In the genomic region with DNA sequence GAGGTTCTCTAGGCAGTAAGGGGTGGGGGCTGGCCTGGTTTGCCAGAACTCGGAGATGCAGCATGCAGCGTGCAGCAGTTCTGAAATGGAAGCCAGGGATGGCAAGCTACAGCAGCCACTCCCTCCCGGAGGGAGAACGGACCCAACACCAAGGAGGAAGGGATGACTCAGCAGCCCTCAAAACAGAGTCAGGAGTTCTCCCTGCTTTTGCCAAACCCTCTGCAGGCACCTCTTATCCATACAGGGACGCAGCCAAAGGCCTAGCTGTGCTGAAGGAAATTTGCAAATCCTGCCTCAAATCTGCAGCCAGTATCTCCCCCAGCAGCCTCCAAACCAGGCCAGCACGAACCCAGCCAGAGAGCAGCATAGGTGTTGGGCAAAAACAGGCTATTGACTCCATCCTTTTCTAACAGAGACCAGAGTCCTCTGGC, we compare ENCODE assay signal across 9 cellular contexts. TPM values are rescaled to one million over a fixed set of nuclear protein-coding genes. Genes with fewer than 3 reads are reported as not detected.
DNase-seq lines count a peak whose midpoint lies in the region; ATAC-seq, FAIRE-seq and TF ChIP-seq lines count a peak whose summit lies in the region.
"Had no signal": no experiment of that assay in that cellular context is flagged by ENCODE, and none has a peak within 500 bp of the region (broad histone marks: within the 10 kb centered on the region; RNA-seq: fewer than 3 reads in every experiment).

No MANE protein-coding gene starts in this region.

- peaks cover 33% of the 10 kb centered on the region for H3K4me1 Mint-ChIP-seq in nephron progenitor cell

- H3K9me3 ChIP-seq in endothelial cell of umbilical vein (replicated peaks; ENCODE audit: control insufficient read depth, insufficient read depth, low read length) (no peaks in the 10 kb centered on the region), uterus (no peaks in the 10 kb centered on the region)
- H3K9me3 ChIP-seq: HAP-1 had no signal

- no peak overlapping the region for H3K18ac ChIP-seq in mesendoderm (ENCODE audit: low read length)

- ATAC-seq in HG03025 (IDR thresholded peaks at IDR 0.05; ENCODE audit: low FRiP score, unreplicated experiment) = no peak

- no peak overlapping the region for H2BK120ac ChIP-seq in mesendoderm (ENCODE audit: low read depth, low read length)

- no peaks in the 10 kb centered on the region for H3K79me2 ChIP-seq in endothelial cell of umbilical vein (ENCODE audit: control insufficient read depth, insufficient read depth, low read length)
- H3K79me2 ChIP-seq in mesendoderm (ENCODE audit: control insufficient read depth, insufficient read depth, low read length) = no peaks in the 10 kb centered on the region

- H3K4me1 ChIP-seq in endothelial cell of umbilical vein (ENCODE audit: control insufficient read depth, extremely low read depth, insufficient read depth, low read length) = peaks cover 36% of the 10 kb centered on the region
- H3K4me1 ChIP-seq in mesendoderm (ENCODE audit: control insufficient read depth, low read depth, low read length) = no peaks in the 10 kb centered on the region
- peaks cover 5 to 6% of the 10 kb centered on the region in 2 donors for H3K4me1 ChIP-seq in uterus
- H3K4me1 ChIP-seq: HAP-1 had no signal

- H3K23ac ChIP-seq in mesendoderm (ENCODE audit: low read length) = no peak overlapping the region

- H3K27ac Mint-ChIP-seq in nephron progenitor cell = no peak overlapping the region

- peaks cover 10% of the 10 kb centered on the region for H3K27me3 Mint-ChIP-seq in nephron progenitor cell (ENCODE audit: low read depth, poor library complexity)

- H4K8ac ChIP-seq in mesendoderm (ENCODE audit: low read depth, low read length) = no peak overlapping the region

- H3K9ac ChIP-seq in endothelial cell of umbilical vein (replicated peaks; ENCODE audit: extremely low read depth, insufficient read depth, low read length) (no peak overlapping the region), mesendoderm (ENCODE audit: low read length) (no peak overlapping the region)

- peak; percentile 14 for DNase-seq in NB4 (ENCODE audit: low read depth)
- peak; percentile 51 for DNase-seq in endothelial cell of umbilical vein (ENCODE audit: low read depth, low spot score)
- DNase-seq in mesendoderm = peak; percentile 65
- DNase-seq in uterus = peak; percentile 80 to 87
- DNase-seq in nephron progenitor cell = no peak
- DNase-seq in SKM-1 treated with dmso at 0.1 percent for 144 hours (lab: John Stamatoyannopoulos, UW; ENCODE audit: unreplicated experiment) = no peak

- H3K4me3 ChIP-seq in NB4 (ENCODE audit: low read depth, low read length) (no peak overlapping the region), endothelial cell of umbilical vein (replicated peaks in 1 of 3; ENCODE audit: insufficient read depth in 1 of 3, low read depth in 1 of 3, low read length in 3 of 3) (no peak overlapping the region), mesendoderm (ENCODE audit: low read length) (no peak overlapping the region), uterus (no peak overlapping the region)
- H3K4me3 ChIP-seq: HAP-1 had no signal

- H3K4me2 ChIP-seq in endothelial cell of umbilical vein (ENCODE audit: insufficient read depth, low read length) (no peak overlapping the region), mesendoderm (ENCODE audit: low read length) (no peak overlapping the region)

- no CpG with 5 or more reads among the region's 6 CpGs for WGBS in mesendoderm (ENCODE audit: extremely low coverage, insufficient coverage, low lambda C conversion rate)

- H3K4ac ChIP-seq in mesendoderm (ENCODE audit: low read depth, low read length) = no peak overlapping the region

- CTCF ChIA-PET in endothelial cell of umbilical vein (lab: Charles Lee) = interaction anchor here (0.6 to 1.2 kb wide), 3 partner anchors 9 to 168 kb away, joined by 3 read pairs; no protein-coding TSS in a partner anchor

- no peaks in the 10 kb centered on the region for H3K9me3 Mint-ChIP-seq in nephron progenitor cell

- dilution Hi-C loops in endothelial cell of umbilical vein (cut with MboI; ENCODE audit: extremely low pct_ligation_motif_present, low sequenced_read_pairs) = no loop called here

- no peak overlapping the region for H2AK5ac ChIP-seq in mesendoderm (ENCODE audit: low read length)

- H3K79me1 ChIP-seq in mesendoderm (ENCODE audit: low read length) = no peaks in the 10 kb centered on the region

- H2BK5ac ChIP-seq in mesendoderm (ENCODE audit: low read length) = no peak overlapping the region

- H3K27me3 ChIP-seq in endothelial cell of umbilical vein (ENCODE audit: control insufficient read depth in 2 of 2, insufficient read depth in 2 of 2, low read length in 2 of 2) (no peaks in the 10 kb centered on the region), mesendoderm (ENCODE audit: insufficient read depth, low read length, poor library complexity) (no peaks in the 10 kb centered on the region), uterus (no peaks in the 10 kb centered on the region)

- no peak overlapping the region for H3K4me3 Mint-ChIP-seq in nephron progenitor cell

- H4K20me1 ChIP-seq in endothelial cell of umbilical vein (replicated peaks; ENCODE audit: control insufficient read depth, extremely low read depth, insufficient read depth, low read length) = no peaks in the 10 kb centered on the region

- H3K27ac ChIP-seq in endothelial cell of umbilical vein (ENCODE audit: insufficient read depth, low read depth, low read length) (peak overlapping the region; percentile 19), mesendoderm (ENCODE audit: low read depth, low read length) (peak overlapping the region; percentile 22), uterus (peak overlapping the region; percentile 72 to 73)

- intact Hi-C loops in endothelial cell of umbilical vein (cut with micrococcal nuclease) (loop anchor here (2.0 to 5.0 kb wide), 2 partner anchors 59 to 930 kb away; no protein-coding TSS in a partner anchor), uterus (cut with DNase I; ENCODE audit: low total_unique reads) (no loop called here)

- H2BK15ac ChIP-seq in mesendoderm (replicated peaks; ENCODE audit: low read depth) = no peak overlapping the region

- peak; percentile 89 for FAIRE-seq in endothelial cell of umbilical vein (lab: Jason Lieb, UNC)

- POLR2A ChIA-PET in endothelial cell of umbilical vein (lab: Charles Lee) = no interaction called here

- TF ChIP-seq CTCF in NB4 (IDR thresholded peaks at IDR 0.05; ENCODE audit: low read depth, low read length) (no peak), endothelial cell of umbilical vein (IDR thresholded peaks at IDR 0.05; ENCODE audit: extremely low read depth in 1 of 2, insufficient read depth in 1 of 2, low read depth in 1 of 2, low read length in 2 of 2) (no peak), uterus (IDR thresholded peaks at IDR 0.05) (no peak), nephron progenitor cell (IDR thresholded peaks at IDR 0.05) (no peak)

- no peak overlapping the region for H4K5ac ChIP-seq in mesendoderm (ENCODE audit: low read length)

- no TSS peak for BruUV-seq in endothelial cell of umbilical vein (replicated peaks; lab: Mats Ljungman, UMichigan)

- no peaks in the 10 kb centered on the region for H3K9me1 ChIP-seq in endothelial cell of umbilical vein (replicated peaks; ENCODE audit: control insufficient read depth, extremely low read depth, insufficient read depth, low read length)

- TF ChIP-seq POLR2A in NB4 (IDR thresholded peaks at IDR 0.05; ENCODE audit: extremely low read depth, insufficient read length) = no peak
- TF ChIP-seq POLR2A in endothelial cell of umbilical vein (IDR thresholded peaks at IDR 0.05; ENCODE audit: low read depth, low read length) = no peak
- peak in 1 of 2 donors; percentile 22 for TF ChIP-seq POLR2A in uterus (IDR thresholded peaks at IDR 0.05)

- no peaks in the 10 kb centered on the region for H3K36me3 Mint-ChIP-seq in nephron progenitor cell (ENCODE audit: low read depth)

- H3K36me3 ChIP-seq in endothelial cell of umbilical vein (ENCODE audit: control insufficient read depth in 2 of 2, extremely low read depth in 1 of 2, insufficient read depth in 2 of 2, low read length in 2 of 2) (no peaks in the 10 kb centered on the region), mesendoderm (ENCODE audit: control insufficient read depth, insufficient read depth, low read length) (no peaks in the 10 kb centered on the region), uterus (no peaks in the 10 kb centered on the region)
- H3K36me3 ChIP-seq: HAP-1 had no signal

- H3K56ac ChIP-seq in mesendoderm (ENCODE audit: low read length) = peak overlapping the region; percentile 22

- peak overlapping the region; percentile 52 for H2AFZ ChIP-seq in endothelial cell of umbilical vein (ENCODE audit: low read depth, low read length)

RNA-seq across cellular contexts. Expression of gene SERPINA3, which starts 10.2 kb away (rescaled TPM):
- total RNA-seq in endothelial cell of umbilical vein (not detected in 2 replicates), uterus (100 to 1,000 TPM in 1 of 4 donors, 10 to 100 TPM in 1, 1 to 10 TPM in 2; 1.7 to 109 (median 17.6) TPM)
- polyA plus RNA-seq in endothelial cell of umbilical vein = not detected in 2 replicates
- polyA plus RNA-seq in endothelial cell of umbilical vein (2011; cell fraction: cytosol; rRNA removed) = not detected in 2 replicates
- polyA plus RNA-seq in endothelial cell of umbilical vein (2011; cell fraction: nucleus; rRNA removed) = 0.17 TPM in 1 of 2 replicates, not detected in the other
- polyA plus RNA-seq in endothelial cell of umbilical vein (2012) = 0.13 TPM in 1 of 2 replicates, not detected in the other
- polyA minus RNA-seq in endothelial cell of umbilical vein = not detected in 2 replicates
- polyA minus RNA-seq in endothelial cell of umbilical vein (2011; cell fraction: cytosol; rRNA and poly(A)+ RNA removed) = not detected
- not detected in 2 replicates for polyA minus RNA-seq in endothelial cell of umbilical vein (2011; cell fraction: nucleus; rRNA and poly(A)+ RNA removed)
- polyA plus RNA-seq in mesendoderm (2013, experiment 1 of 2) = not detected
- 0.03 TPM for polyA plus RNA-seq in mesendoderm (2013, experiment 2 of 2)

RNA-seq across cellular contexts. Expression of gene SERPINA5, which starts 20.8 kb away (rescaled TPM):
- total RNA-seq in endothelial cell of umbilical vein (not detected in 2 replicates), uterus (10 to 100 TPM in 1 of 4 donors, 1 to 10 TPM in 2, under 1 TPM in 1; under 0.01 to 19.6 (median 3.2) TPM)
- polyA plus RNA-seq in endothelial cell of umbilical vein = 0.08 and 0.12 TPM in 2 replicates
- 0.12 and 0.21 TPM in 2 replicates for polyA plus RNA-seq in endothelial cell of umbilical vein (2011; cell fraction: cytosol; rRNA removed)
- 0.06 TPM in 1 of 2 replicates, not detected in the other for polyA plus RNA-seq in endothelial cell of umbilical vein (2011; cell fraction: nucleus; rRNA removed)
- polyA plus RNA-seq in endothelial cell of umbilical vein (2012) = 0.42 and 0.59 TPM in 2 replicates
- not detected in 2 replicates for polyA minus RNA-seq in endothelial cell of umbilical vein
- not detected for polyA minus RNA-seq in endothelial cell of umbilical vein (2011; cell fraction: cytosol; rRNA and poly(A)+ RNA removed)
- not detected in 2 replicates for polyA minus RNA-seq in endothelial cell of umbilical vein (2011; cell fraction: nucleus; rRNA and poly(A)+ RNA removed)
- polyA plus RNA-seq in mesendoderm (2013, experiment 1 of 2) = 1.7 TPM
- polyA plus RNA-seq in mesendoderm (2013, experiment 2 of 2) = 1.8 TPM

RNA-seq across cellular contexts. Expression of gene SERPINA4, which starts 40.7 kb away (rescaled TPM):
- total RNA-seq in endothelial cell of umbilical vein (not detected in 2 replicates), uterus (under 1 TPM in 1 of 4 donors, not detected in 3; 0.28 TPM)
- polyA plus RNA-seq in endothelial cell of umbilical vein = not detected in 2 replicates
- polyA plus RNA-seq in endothelial cell of umbilical vein (2011; cell fraction: cytosol; rRNA removed) = not detected in 2 replicates
- not detected in 2 replicates for polyA plus RNA-seq in endothelial cell of umbilical vein (2011; cell fraction: nucleus; rRNA removed)
- not detected in 2 replicates for polyA plus RNA-seq in endothelial cell of umbilical vein (2012)
- polyA minus RNA-seq in endothelial cell of umbilical vein = not detected in 2 replicates
- not detected for polyA minus RNA-seq in endothelial cell of umbilical vein (2011; cell fraction: cytosol; rRNA and poly(A)+ RNA removed)
- polyA minus RNA-seq in endothelial cell of umbilical vein (2011; cell fraction: nucleus; rRNA and poly(A)+ RNA removed) = not detected in 2 replicates
- not detected for polyA plus RNA-seq in mesendoderm (2013, experiment 1 of 2)
- not detected for polyA plus RNA-seq in mesendoderm (2013, experiment 2 of 2)
- total RNA-seq: SK-MEL-5 had no signal

Comparison
In these comparisons a context has a peak if more than half of its experiments do, and no peak if none do; other contexts are left out.
1. DNase-seq: peak in NB4 (single experiment), endothelial cell of umbilical vein (single experiment), mesendoderm (single experiment) and uterus (2 of 2); none in nephron progenitor cell (single experiment) and SKM-1 treated with dmso at 0.1 percent for 144 hours (single experiment).
2. H3K27ac ChIP-seq: peak in every context shown above with its lines; median percentile 72 in uterus; 22 in mesendoderm; 19 in endothelial cell of umbilical vein.